Comparison of ENCODE assay signal across 28 cellular contexts in the genomic region with DNA sequence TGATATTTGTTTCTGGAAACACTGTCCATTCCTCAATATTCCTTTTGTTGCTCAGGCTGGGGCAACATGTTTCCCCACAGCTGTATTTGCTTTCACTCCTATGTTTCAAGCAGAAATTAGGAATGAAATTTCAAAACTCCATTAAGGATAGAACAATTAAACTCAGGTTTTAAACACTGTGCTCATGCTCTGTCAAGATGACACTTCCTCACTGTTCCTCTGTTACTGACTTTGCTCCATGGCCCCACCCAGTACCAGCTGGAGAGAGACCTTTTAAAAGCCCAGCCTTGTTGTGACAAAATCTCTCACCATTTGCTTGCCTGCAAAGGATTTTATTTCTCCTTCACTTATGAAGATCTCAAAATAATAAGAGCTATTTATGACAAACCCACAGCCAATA.
DNase-seq lines count a peak whose midpoint lies in the region; ATAC-seq, FAIRE-seq and TF ChIP-seq lines count a peak whose summit lies in the region.
"Had no signal": no experiment of that assay in that cellular context is flagged by ENCODE, and none has a peak within 500 bp of the region (broad histone marks: within the 10 kb centered on the region; RNA-seq: fewer than 3 reads in every experiment).

No MANE protein-coding gene starts in this region.

- H3K4me3 Mint-ChIP-seq in endothelial cell (ENCODE audit: unreplicated experiment) = no peak overlapping the region
- H3K4me3 Mint-ChIP-seq: activated CD4-positive, alpha-beta T cell treated with anti-CD3 and anti-CD28 coated beads for 36 hours; activated naive CD8-positive, alpha-beta T cell treated with anti-CD3 and anti-CD28 coated beads, Interleukin-2, amount 50 U/mL, for 24 hours had no signal

- no peaks in the 10 kb centered on the region for H3K4me1 ChIP-seq in right atrium auricular region
- H3K4me1 ChIP-seq in H1 (replicated peaks in 1 of 4; ENCODE audit: control insufficient read depth in 3 of 4, insufficient read depth in 4 of 4, low read length in 3 of 4) = peaks cover 12 to 23% (median 17%) of the 10 kb centered on the region in 4 experiments; a peak in 6 of 7 replicates
- peaks cover 0 to 8% of the 10 kb centered on the region in 2 donors for H3K4me1 ChIP-seq in muscle layer of duodenum (ENCODE audit: control insufficient read depth in 1 of 2, insufficient read depth in 2 of 2, low read length in 2 of 2)
- no peaks in the 10 kb centered on the region for H3K4me1 ChIP-seq in BE2C
- H3K4me1 ChIP-seq: foreskin keratinocyte, prostate gland had no signal

- no peak overlapping the region for H3K56ac ChIP-seq in H1 (replicated peaks; ENCODE audit: insufficient read length, low read depth, low read length)

- H4K5ac ChIP-seq in H1 (ENCODE audit: insufficient read length, low read depth, low read length) = no peak overlapping the region

- intact Hi-C loops in left ventricle myocardium superior (cut with micrococcal nuclease) = no loop called here

- H4K8ac ChIP-seq in H1 (ENCODE audit: extremely low read depth, insufficient read depth, low read length) = no peak overlapping the region

- no peak overlapping the region for H3K4me2 ChIP-seq in H1 (ENCODE audit: insufficient read depth in 1 of 2, low read depth in 2 of 2, low read length in 2 of 2)
- H3K4me2 ChIP-seq: KMS-11 had no signal

- H3K18ac ChIP-seq in H1 (ENCODE audit: extremely low read depth, low read length) = no peak overlapping the region

- TF ChIP-seq EP300 in H1 (IDR thresholded peaks at IDR 0.05; ENCODE audit: borderline replicate concordance in 1 of 2, low read depth in 2 of 2, low read length in 2 of 2) = no peak

- DNase-seq in left ventricle myocardium superior (no peak), right atrium auricular region (ENCODE audit: low spot score) (no peak), H1 (ENCODE audit: low read depth in 1 of 2, low spot score in 2 of 2) (no peak), CD1c-positive myeloid dendritic cell (ENCODE audit: extremely low spot score) (no peak), BE2C (no peak), endothelial cell (ENCODE audit: low spot score) (no peak)
- DNase-seq: activated CD4-positive, alpha-beta T cell treated with anti-CD3 and anti-CD28 coated beads for 36 hours; activated CD8-positive, alpha-beta memory T cell treated with anti-CD3 and anti-CD28 coated beads for 24 hours; activated gamma-delta T cell; activated naive CD8-positive, alpha-beta T cell treated with anti-CD3 and anti-CD28 coated beads, Interleukin-2, amount 50 U/mL, for 24 hours; COR-L47; DMS53; effector memory CD4-positive, alpha-beta T cell; foreskin keratinocyte; left colon; MM.1S; naive B cell; NCI-H1694; NCI-H446 treated with DMSO at 0.1 percent for 48 hours; stimulated activated naive CD4-positive, alpha-beta T cell had no signal

- no peak overlapping the region for H3K27ac Mint-ChIP-seq in endothelial cell (ENCODE audit: unreplicated experiment)
- H3K27ac Mint-ChIP-seq: activated CD4-positive, alpha-beta T cell treated with anti-CD3 and anti-CD28 coated beads for 36 hours; activated naive CD8-positive, alpha-beta T cell treated with anti-CD3 and anti-CD28 coated beads, Interleukin-2, amount 50 U/mL, for 24 hours; naive B cell had no signal

- no peak overlapping the region for H4K91ac ChIP-seq in H1 (replicated peaks; ENCODE audit: insufficient read length, low read length)

- no peaks in the 10 kb centered on the region for H3K79me1 ChIP-seq in H1 (ENCODE audit: low read depth, low read length)

- no peaks in the 10 kb centered on the region for H3K79me2 ChIP-seq in H1 (ENCODE audit: control insufficient read depth in 1 of 2, insufficient read depth in 2 of 2, low read length in 2 of 2)

- H2BK5ac ChIP-seq in H1 (ENCODE audit: low read depth, low read length) = no peak overlapping the region

- TF ChIP-seq POLR2A in H1 (IDR thresholded peaks at IDR 0.05; ENCODE audit: control extremely low read depth in 1 of 2, low read depth in 2 of 2, low read length in 2 of 2) = no peak

- H2BK12ac ChIP-seq in H1 (ENCODE audit: low read depth, low read length) = no peak overlapping the region

- H2BK120ac ChIP-seq in H1 (replicated peaks; ENCODE audit: low read depth, low read length) = peak overlapping the region; percentile 69

- H2AFZ ChIP-seq in H1 (ENCODE audit: low read length) = no peak overlapping the region

- H3K27me3 ChIP-seq in right atrium auricular region = no peaks in the 10 kb centered on the region
- H3K27me3 ChIP-seq in H1 (replicated peaks in 1 of 4; ENCODE audit: control insufficient read depth in 3 of 4, extremely low read depth in 1 of 4, insufficient read depth in 3 of 4, low read length in 3 of 4) = no peaks in the 10 kb centered on the region
- no peaks in the 10 kb centered on the region for H3K27me3 ChIP-seq in muscle layer of duodenum (ENCODE audit: low read depth, low read length)
- H3K27me3 ChIP-seq in BE2C = no peaks in the 10 kb centered on the region
- H3K27me3 ChIP-seq: foreskin keratinocyte had no signal

- H2BK20ac ChIP-seq in H1 (ENCODE audit: low read length) = no peak overlapping the region

- POLR2A ChIA-PET in H1 (lab: Charles Lee; ENCODE audit: partially characterized antibody) = no interaction called here

- H3K4me3 ChIP-seq in right atrium auricular region (no peak overlapping the region), H1 (ENCODE audit: extremely low read depth in 1 of 4, insufficient read depth in 2 of 4, low read depth in 3 of 4, low read length in 4 of 4) (no peak overlapping the region), muscle layer of duodenum (ENCODE audit: low read depth in 1 of 2, low read length in 2 of 2) (no peak overlapping the region), BE2C (ENCODE audit: low read depth, low read length) (no peak overlapping the region)
- H3K4me3 ChIP-seq: prostate gland had no signal

- H3K23ac ChIP-seq in H1 (ENCODE audit: insufficient read length) = no peak overlapping the region

- H2BK15ac ChIP-seq in H1 (ENCODE audit: low read length) = no peak overlapping the region

- H4K20me1 ChIP-seq in H1 (replicated peaks in 1 of 2; ENCODE audit: control insufficient read depth in 1 of 2, insufficient read depth in 2 of 2, low read length in 2 of 2) = no peaks in the 10 kb centered on the region

- peaks cover 3% of the 10 kb centered on the region for H3K27me3 Mint-ChIP-seq in endothelial cell (ENCODE audit: unreplicated experiment)
- H3K27me3 Mint-ChIP-seq: activated CD4-positive, alpha-beta T cell treated with anti-CD3 and anti-CD28 coated beads for 36 hours; activated naive CD8-positive, alpha-beta T cell treated with anti-CD3 and anti-CD28 coated beads, Interleukin-2, amount 50 U/mL, for 24 hours; naive B cell had no signal

- peaks cover 27% of the 10 kb centered on the region for H3K36me3 Mint-ChIP-seq in endothelial cell (ENCODE audit: low read depth, unreplicated experiment)

- H2AK5ac ChIP-seq in H1 (ENCODE audit: low read depth, low read length) = no peak overlapping the region

- TF ChIP-seq CTCF in right atrium auricular region (IDR thresholded peaks at IDR 0.05) (no peak), H1 (IDR thresholded peaks at IDR 0.05; ENCODE audit: control extremely low read depth in 1 of 3, insufficient read depth in 1 of 3, low read depth in 1 of 3, low read length in 3 of 3) (no peak), BE2C (IDR thresholded peaks at IDR 0.05; ENCODE audit: low read depth, low read length) (no peak), endothelial cell (IDR thresholded peaks at IDR 0.05; ENCODE audit: unreplicated experiment) (no peak)

- H3K9me3 Mint-ChIP-seq in endothelial cell (ENCODE audit: unreplicated experiment) = no peaks in the 10 kb centered on the region
- H3K9me3 Mint-ChIP-seq: activated naive CD8-positive, alpha-beta T cell treated with anti-CD3 and anti-CD28 coated beads, Interleukin-2, amount 50 U/mL, for 24 hours had no signal

- no peak overlapping the region for H3K9ac ChIP-seq in H1 (replicated peaks in 1 of 4; ENCODE audit: extremely low read depth in 1 of 4, low read depth in 3 of 4, low read length in 3 of 4)
- H3K9ac ChIP-seq: KMS-11 had no signal

- H3K23me2 ChIP-seq in H1 (ENCODE audit: low read depth, low read length) = no peaks in the 10 kb centered on the region; the same call in 1 of the 2 replicates

- no peaks in the 10 kb centered on the region for H3K36me3 ChIP-seq in right atrium auricular region
- H3K36me3 ChIP-seq in H1 (ENCODE audit: control insufficient read depth in 2 of 4, insufficient read depth in 4 of 4, low read length in 3 of 4) = no peaks in the 10 kb centered on the region
- H3K36me3 ChIP-seq in muscle layer of duodenum (ENCODE audit: control insufficient read depth in 1 of 2, insufficient read depth in 2 of 2, low read length in 2 of 2) = no peaks in the 10 kb centered on the region
- no peaks in the 10 kb centered on the region for H3K36me3 ChIP-seq in BE2C
- H3K36me3 ChIP-seq: prostate gland had no signal

- FAIRE-seq in H1 (lab: Jason Lieb, UNC) = no peak
- FAIRE-seq: G401.6 had no signal

- peaks cover 22% of the 10 kb centered on the region for H3K4me1 Mint-ChIP-seq in endothelial cell (ENCODE audit: unreplicated experiment)

- no peak overlapping the region for H3K4ac ChIP-seq in H1 (replicated peaks; ENCODE audit: insufficient read length, low read depth, low read length)

- no peak for TF ChIP-seq RAD21 in H1 (IDR thresholded peaks at IDR 0.05 in 1 of 2, conservative IDR thresholded peaks at IDR 0.05 in 1 of 2; ENCODE audit: low read depth in 2 of 2, low read length in 2 of 2)

- H3K14ac ChIP-seq in H1 (ENCODE audit: insufficient read length) = no peak overlapping the region

- H3K27ac ChIP-seq in right atrium auricular region (peak overlapping the region in 1 of 2 donors; percentile 27), H1 (ENCODE audit: low read depth, low read length) (no peak overlapping the region), muscle layer of duodenum (ENCODE audit: low read length) (peak overlapping the region; percentile 53)
- H3K27ac ChIP-seq: foreskin keratinocyte, KMS-11, prostate gland, RWPE1 had no signal

- H3K9me3 ChIP-seq in right atrium auricular region (no peaks in the 10 kb centered on the region), H1 (ENCODE audit: insufficient read depth in 2 of 2, low read depth in 1 of 2, low read length in 1 of 2) (no peaks in the 10 kb centered on the region), muscle layer of duodenum (ENCODE audit: control insufficient read depth in 1 of 2, low read length in 2 of 2) (no peaks in the 10 kb centered on the region), BE2C (no peaks in the 10 kb centered on the region)
- H3K9me3 ChIP-seq: prostate gland had no signal

- ATAC-seq in left ventricle myocardium superior (peak; percentile 38), HG03457 (IDR thresholded peaks at IDR 0.05; ENCODE audit: unreplicated experiment) (no peak)
- ATAC-seq: activated CD4-positive, alpha-beta T cell treated with anti-CD3 and anti-CD28 coated beads for 36 hours; activated naive CD8-positive, alpha-beta T cell treated with anti-CD3 and anti-CD28 coated beads, Interleukin-2, amount 50 U/mL, for 24 hours; foreskin keratinocyte; HCT116; left colon; SK-N-SH treated with all-trans-retinoic acid at 6 μM for 48 hours had no signal

- CTCF ChIA-PET in H1 (lab: Charles Lee; ENCODE audit: partially characterized antibody) = interaction anchor here (1.3 to 1.4 kb wide), 2 partner anchors 11 to 15 kb away, joined by 3 read pairs; no protein-coding TSS in a partner anchor

TF ChIP-seq in H1, 55 proteins besides CTCF, POLR2A, EP300 and RAD21 (continues in another document):
- TF ChIP-seq SIN3A (conservative IDR thresholded peaks at IDR 0.05 in 1 of 2, IDR thresholded peaks at IDR 0.05 in 1 of 2; ENCODE audit: low read depth in 1 of 2, low read length in 2 of 2) (no peak), SIRT6 (IDR thresholded peaks at IDR 0.05; ENCODE audit: low read length) (no peak)
